In genomic region chr1:154556422-154556821, GRCh38 we compare ENCODE assay signal across 7 cellular contexts. TPM values are rescaled to one million over a fixed set of nuclear protein-coding genes. Genes with fewer than 3 reads are reported as not detected.
DNase-seq lines count a peak whose midpoint lies in the region; ATAC-seq and TF ChIP-seq lines count a peak whose summit lies in the region.
"Had no signal": no experiment of that assay in that cellular context is flagged by ENCODE, and none has a peak within 500 bp of the region (broad histone marks: within the 10 kb centered on the region; RNA-seq: fewer than 3 reads in every experiment).

No MANE protein-coding gene starts in this region.

- H3K4me3 ChIP-seq in ascending aorta = peak overlapping the region; percentile 93 to 97
- peak overlapping the region; percentile 81 for H3K4me3 ChIP-seq in naive thymus-derived CD4-positive, alpha-beta T cell (ENCODE audit: low read length)

- CTCF ChIA-PET in naive thymus-derived CD4-positive, alpha-beta T cell (lab: Charles Lee) = interaction anchor here (0.6 to 1.0 kb wide), 3 partner anchors 11 to 398 kb away, joined by 3 to 6 read pairs (median 4); no protein-coding TSS in a partner anchor

- H3K27me3 Mint-ChIP-seq in naive thymus-derived CD4-positive, alpha-beta T cell = no peaks in the 10 kb centered on the region

- no peaks in the 10 kb centered on the region for H3K9me3 ChIP-seq in ES-I3 (ENCODE audit: control insufficient read depth, insufficient read depth, low read length)
- no peaks in the 10 kb centered on the region for H3K9me3 ChIP-seq in ascending aorta
- no peaks in the 10 kb centered on the region for H3K9me3 ChIP-seq in naive thymus-derived CD4-positive, alpha-beta T cell (ENCODE audit: control insufficient read depth in 2 of 3, low read length in 3 of 3)

- no peak for ATAC-seq in naive thymus-derived CD4-positive, alpha-beta T cell
- ATAC-seq in HG02970 (IDR thresholded peaks at IDR 0.05; ENCODE audit: low FRiP score, unreplicated experiment) (no peak), HG03457 (IDR thresholded peaks at IDR 0.05; ENCODE audit: unreplicated experiment) (no peak)

- H3K27me3 ChIP-seq in ascending aorta = no peaks in the 10 kb centered on the region
- no peaks in the 10 kb centered on the region for H3K27me3 ChIP-seq in naive thymus-derived CD4-positive, alpha-beta T cell (ENCODE audit: control insufficient read depth in 2 of 2, insufficient read depth in 2 of 2, low read length in 2 of 2)

- no peak for TF ChIP-seq CTCF in ascending aorta (IDR thresholded peaks at IDR 0.05)

- intact Hi-C loops in ascending aorta (cut with DNase I) = loop anchor here (5.0 kb wide), 2 partner anchors 124 to 496 kb away; partner anchors contain the start of gene ADAM15
- intact Hi-C loops in naive thymus-derived CD4-positive, alpha-beta T cell (cut with micrococcal nuclease) = loop anchor here (2.0 to 10.0 kb wide), 5 partner anchors 76 to 372 kb away; partner anchors contain the start of gene IL6R (in 1 of the 2)

- POLR2A ChIA-PET in naive thymus-derived CD4-positive, alpha-beta T cell (lab: Charles Lee) = interaction anchor here (0.6 to 1.2 kb wide), 2 partner anchors 43 to 337 kb away, joined by 3 to 4 read pairs; no protein-coding TSS in a partner anchor

- DNase-seq in ascending aorta (ENCODE audit: low spot score in 2 of 2) (no peak), HK-2 (ENCODE audit: unreplicated experiment) (no peak)
- DNase-seq in naive thymus-derived CD4-positive, alpha-beta T cell = no peak
- DNase-seq: HCEC 1CT had no signal

- peaks cover 11 to 35% (median 13%) of the 10 kb centered on the region in 5 donors for H3K36me3 Mint-ChIP-seq in naive thymus-derived CD4-positive, alpha-beta T cell

- H3K4me1 ChIP-seq in ES-I3 (ENCODE audit: insufficient read depth, low read length) = peaks cover 12% of the 10 kb centered on the region
- peaks cover 5 to 16% of the 10 kb centered on the region in 2 donors for H3K4me1 ChIP-seq in ascending aorta
- H3K4me1 ChIP-seq in naive thymus-derived CD4-positive, alpha-beta T cell (ENCODE audit: control insufficient read depth in 2 of 2, insufficient read depth in 2 of 2, low read length in 2 of 2) = peaks cover 18 to 23% of the 10 kb centered on the region in 2 donors

- H3K27ac Mint-ChIP-seq in naive thymus-derived CD4-positive, alpha-beta T cell = peak overlapping the region in 8 of 9 donors; percentile 12 to 95 (median 90)

- H3K4me1 Mint-ChIP-seq in naive thymus-derived CD4-positive, alpha-beta T cell = peaks cover 23 to 56% (median 44%) of the 10 kb centered on the region in 7 donors

- peak overlapping the region; percentile 29 to 96 (median 90) for H3K4me3 Mint-ChIP-seq in naive thymus-derived CD4-positive, alpha-beta T cell

- H3K36me3 ChIP-seq in ES-I3 (ENCODE audit: insufficient read depth, low read length) = peaks cover 35% of the 10 kb centered on the region
- H3K36me3 ChIP-seq in ascending aorta = peaks cover 40 to 44% of the 10 kb centered on the region in 2 donors
- peaks cover 27 to 49% (median 35%) of the 10 kb centered on the region in 3 experiments for H3K36me3 ChIP-seq in naive thymus-derived CD4-positive, alpha-beta T cell (ENCODE audit: control insufficient read depth in 2 of 3, insufficient read depth in 3 of 3, low read length in 3 of 3)

- H3K9me3 Mint-ChIP-seq in naive thymus-derived CD4-positive, alpha-beta T cell = peaks cover 0 to 4% (median 0%) of the 10 kb centered on the region in 11 donors

- peak overlapping the region; percentile 83; the same call in 1 of the 2 replicates for H3K9ac ChIP-seq in ES-I3 (ENCODE audit: low read depth, low read length)

- peak overlapping the region; percentile 38 to 85 for H3K27ac ChIP-seq in ascending aorta
- H3K27ac ChIP-seq in naive thymus-derived CD4-positive, alpha-beta T cell (ENCODE audit: low read depth, low read length) = peak overlapping the region; percentile 86

RNA-seq across cellular contexts. Expression of gene UBE2Q1, which starts 2.0 kb away (rescaled TPM):
- total RNA-seq in ascending aorta = 10.6 TPM
- total RNA-seq in naive thymus-derived CD4-positive, alpha-beta T cell = 100 to 1,000 TPM in 3 of 5 experiments, 10 to 100 TPM in 2; 63.2 to 117 (median 106) TPM
- 10 to 100 TPM in 1 of 2 donors, 1 to 10 TPM in 1; 9.1 to 11.4 TPM for polyA plus RNA-seq in naive thymus-derived CD4-positive, alpha-beta T cell

RNA-seq across cellular contexts. Expression of gene CHRNB2, which starts 11.2 kb away (rescaled TPM):
- total RNA-seq in ascending aorta = not detected
- not detected for total RNA-seq in naive thymus-derived CD4-positive, alpha-beta T cell
- not detected for polyA plus RNA-seq in naive thymus-derived CD4-positive, alpha-beta T cell

RNA-seq across cellular contexts. Expression of gene ADAR, which starts 51.6 kb away (rescaled TPM):
- total RNA-seq in ascending aorta = 65.3 TPM
- 100 to 1,000 TPM; 206 to 408 (median 237) TPM for total RNA-seq in naive thymus-derived CD4-positive, alpha-beta T cell
- polyA plus RNA-seq in naive thymus-derived CD4-positive, alpha-beta T cell = 100 to 1,000 TPM; 101 to 167 TPM

RNA-seq across cellular contexts. Expression of gene SHE, which starts 54.2 kb away (rescaled TPM):
- total RNA-seq in ascending aorta = 107 TPM
- not detected for total RNA-seq in naive thymus-derived CD4-positive, alpha-beta T cell
- polyA plus RNA-seq in naive thymus-derived CD4-positive, alpha-beta T cell = under 1 TPM in 1 of 2 donors, not detected in 1; 0.04 TPM

RNA-seq across cellular contexts. Expression of gene TDRD10, which starts 54.4 kb away (rescaled TPM):
- 4.6 TPM for total RNA-seq in ascending aorta
- under 1 TPM in 1 of 5 experiments, not detected in 4; 0.29 TPM for total RNA-seq in naive thymus-derived CD4-positive, alpha-beta T cell
- not detected for polyA plus RNA-seq in naive thymus-derived CD4-positive, alpha-beta T cell
